In the genomic region with DNA sequence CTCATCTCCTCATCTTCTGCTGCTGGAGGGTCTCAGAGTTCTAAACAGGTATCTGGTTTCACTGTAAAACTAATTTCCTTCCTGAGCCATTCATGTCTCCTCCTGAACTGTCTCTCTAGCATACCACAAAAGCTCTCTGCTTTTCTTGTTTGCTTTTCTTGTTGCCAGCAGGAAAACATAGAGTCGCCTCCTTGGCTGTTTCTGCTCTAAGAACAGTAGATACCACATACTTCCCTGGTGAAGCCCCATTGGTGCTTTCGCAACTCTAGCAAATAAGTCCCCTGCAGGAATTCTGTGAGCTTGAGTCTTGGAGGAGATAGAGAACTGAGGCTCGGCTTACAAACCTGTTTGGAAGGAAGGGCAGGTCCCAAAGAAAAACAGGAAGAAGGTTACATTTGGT, we compare ENCODE assay signal across 9 cellular contexts. TPM values are rescaled to one million over a fixed set of nuclear protein-coding genes. Genes with fewer than 3 reads are reported as not detected.
A peak's percentile ranks its signal among the peaks of the same experiment; 100 is the strongest.
DNase-seq lines count a peak whose midpoint lies in the region; ATAC-seq, FAIRE-seq and TF ChIP-seq lines count a peak whose summit lies in the region.
"Had no signal": no experiment of that assay in that cellular context is flagged by ENCODE, and none has a peak within 500 bp of the region (broad histone marks: within the 10 kb centered on the region; RNA-seq: fewer than 3 reads in every experiment).

No MANE protein-coding gene starts in this region.

- H3K4me1 Mint-ChIP-seq in nephron = peaks cover 23% of the 10 kb centered on the region

- H3K36me3 Mint-ChIP-seq in nephron (ENCODE audit: low read depth) = peaks cover 15% of the 10 kb centered on the region

- intact Hi-C loops in colonic mucosa (cut with DNase I) = no loop called here

- no peak overlapping the region for H3K9ac ChIP-seq in colonic mucosa (ENCODE audit: low read depth in 2 of 2, low read length in 2 of 2)

- no peaks in the 10 kb centered on the region for H3K4me1 ChIP-seq in colonic mucosa

- H3K9me3 ChIP-seq in colonic mucosa = no peaks in the 10 kb centered on the region

- H3K4me3 ChIP-seq in AG10803 (ENCODE audit: low read length) (no peak overlapping the region), colonic mucosa (no peak overlapping the region)

- no peaks in the 10 kb centered on the region for H3K36me3 ChIP-seq in colonic mucosa

- peak overlapping the region; percentile 9 to 79 (median 65) for H3K27ac Mint-ChIP-seq in nephron

- H3K27ac ChIP-seq in cingulate gyrus (ENCODE audit: low read depth, low read length) (peak overlapping the region; percentile 57), colonic mucosa (no peak overlapping the region)

- TF ChIP-seq CTCF in AG10803 (conservative IDR thresholded peaks at IDR 0.05; ENCODE audit: low read length) = no peak
- no peak for TF ChIP-seq CTCF in nephron (IDR thresholded peaks at IDR 0.05; ENCODE audit: unreplicated experiment in 3 of 3)
- no peak for TF ChIP-seq CTCF in colonic mucosa (IDR thresholded peaks at IDR 0.05)

- H3K27me3 Mint-ChIP-seq in nephron (ENCODE audit: low read depth) = no peaks in the 10 kb centered on the region

- H3K9me3 Mint-ChIP-seq in nephron = no peaks in the 10 kb centered on the region

- peak; percentile 93 for DNase-seq in AG10803 (ENCODE audit: low read depth)
- DNase-seq in MV-4-11 (lab: John Stamatoyannopoulos, UW) = peak; percentile 19
- no peak for DNase-seq in urothelium cell line (ENCODE audit: low spot score)
- DNase-seq in colonic mucosa = no peak
- DNase-seq: NCI-H2029 treated with DMSO at 0.1 percent for 48 hours had no signal

- FAIRE-seq in urothelium cell line (lab: Jason Lieb, UNC) = no peak

- H3K27me3 ChIP-seq in colonic mucosa = no peaks in the 10 kb centered on the region

- no peak overlapping the region for H3K4me3 Mint-ChIP-seq in nephron

- ATAC-seq in GM19324 (IDR thresholded peaks at IDR 0.05; ENCODE audit: low FRiP score, unreplicated experiment) (no peak), GM18907 (IDR thresholded peaks at IDR 0.05; ENCODE audit: unreplicated experiment) (no peak)

RNA-seq across cellular contexts. Expression of a gene that starts 7.0 kb away (rescaled TPM):
- 10 to 100 TPM in 1 of 2 donors, 1 to 10 TPM in 1; 4.0 to 13.8 TPM for total RNA-seq in colonic mucosa

RNA-seq across cellular contexts. Expression of a gene that starts 25.4 kb away (rescaled TPM):
- 1 to 10 TPM; 7.3 to 8.8 TPM for total RNA-seq in colonic mucosa

RNA-seq across cellular contexts. Expression of a gene that starts 31.6 kb away (rescaled TPM):
- total RNA-seq in colonic mucosa = 1 to 10 TPM in 1 of 2 donors, under 1 TPM in 1; 0.25 to 2.2 TPM

RNA-seq across cellular contexts. Expression of a gene that starts 32.6 kb away (rescaled TPM):
- 100 to 1,000 TPM in 1 of 2 donors, 10 to 100 TPM in 1; 10.6 to 166 TPM for total RNA-seq in colonic mucosa

Comparison
In these comparisons a context has a peak if more than half of its experiments do, and no peak if none do; other contexts are left out.
1. DNase-seq: peak in AG10803 (single experiment) and MV-4-11 (single experiment); none in urothelium cell line (single experiment) and colonic mucosa (single experiment).